24 cellular contexts compared by ENCODE assay signal in genomic region chr2:27177441-27178351, GRCh38. TPM values are rescaled to one million over a fixed set of nuclear protein-coding genes. Genes with fewer than 3 reads are reported as not detected.
DNase-seq lines count a peak whose midpoint lies in the region; ATAC-seq, FAIRE-seq and TF ChIP-seq lines count a peak whose summit lies in the region.
"Had no signal": no experiment of that assay in that cellular context is flagged by ENCODE, and none has a peak within 500 bp of the region (broad histone marks: within the 10 kb centered on the region; RNA-seq: fewer than 3 reads in every experiment).

No MANE protein-coding gene starts in this region.

- H3K4ac ChIP-seq in IMR-90 (ENCODE audit: low read depth, low read length) = no peak overlapping the region

- in situ Hi-C loops in IMR-90 (cut with MboI; ENCODE audit: low sequenced_read_pairs) = no loop called here
- in situ Hi-C loops in HepG2 (cut with HindIII; ENCODE audit: extremely low pct_ligation_motif_present, low pct_unique_long_range_greater_than_20kb) = no loop called here

- H2BK120ac ChIP-seq in IMR-90 (ENCODE audit: low read depth, low read length) = no peak overlapping the region

- TF ChIP-seq EP300 in HepG2 (IDR thresholded peaks at IDR 0.05; ENCODE audit: low read depth in 2 of 2, low read length in 2 of 2) (peak; percentile 71 to 98), HepG2 (CRISPR knock-in tag; IDR thresholded peaks at IDR 0.05; ENCODE audit: borderline replicate concordance) (peak; percentile 97)

- no peak overlapping the region for H3K27ac Mint-ChIP-seq in T-helper 17 cell

- H3K4me1 ChIP-seq in IMR-90 (ENCODE audit: control insufficient read depth, insufficient read depth, low read length) = peaks cover 7% of the 10 kb centered on the region
- peaks cover 100% of the 10 kb centered on the region for H3K4me1 ChIP-seq in HepG2 (ENCODE audit: insufficient read depth, low read length)
- no peaks in the 10 kb centered on the region for H3K4me1 ChIP-seq in small intestine (ENCODE audit: control insufficient read depth in 2 of 2, insufficient read depth in 1 of 2, low read depth in 1 of 2, low read length in 1 of 2)
- H3K4me1 ChIP-seq in MM.1S (ENCODE audit: low read length) = peaks cover 14% of the 10 kb centered on the region
- H3K4me1 ChIP-seq: BE2C had no signal

- H3K9me3 ChIP-seq in IMR-90 (ENCODE audit: control insufficient read depth, insufficient read depth, low read length) (no peaks in the 10 kb centered on the region), T-helper 17 cell (ENCODE audit: control insufficient read depth, low read length, poor library complexity, severe bottlenecking) (no peaks in the 10 kb centered on the region), HepG2 (ENCODE audit: low read length) (no peaks in the 10 kb centered on the region), small intestine (ENCODE audit: control insufficient read depth, low read depth) (no peaks in the 10 kb centered on the region), MM.1S (replicated peaks; ENCODE audit: insufficient read depth, low read length) (no peaks in the 10 kb centered on the region)
- H3K9me3 ChIP-seq: BE2C had no signal

- H3K4me2 ChIP-seq in IMR-90 (ENCODE audit: low read depth, low read length) = no peak overlapping the region
- peak overlapping the region; percentile 55 for H3K4me2 ChIP-seq in HepG2 (ENCODE audit: low read depth, low read length)
- no peak overlapping the region for H3K4me2 ChIP-seq in MM.1S (ENCODE audit: low read depth, low read length)

- peak overlapping the region; percentile 44; the same call in 1 of the 2 replicates for H2AK5ac ChIP-seq in IMR-90 (ENCODE audit: low read depth, low read length)

- dilution Hi-C loops in IMR-90 (cut with HindIII; ENCODE audit: low sequenced_read_pairs, unreplicated experiment) = no loop called here

- H3K79me1 ChIP-seq in IMR-90 (ENCODE audit: low read depth in 1 of 2, low read length in 2 of 2) = no peaks in the 10 kb centered on the region

- peaks cover 52% of the 10 kb centered on the region for H3K27me3 Mint-ChIP-seq in T-helper 17 cell

- H3K36me3 ChIP-seq in IMR-90 (ENCODE audit: control insufficient read depth, insufficient read depth, low read length) (no peaks in the 10 kb centered on the region), HepG2 (replicated peaks in 1 of 2; ENCODE audit: control insufficient read depth in 1 of 2, insufficient read depth in 2 of 2, low read length in 2 of 2) (no peaks in the 10 kb centered on the region; a peak in 1 of 5 replicates), small intestine (ENCODE audit: control insufficient read depth in 2 of 2, insufficient read depth in 2 of 2, low read length in 2 of 2) (no peaks in the 10 kb centered on the region), MM.1S (replicated peaks; ENCODE audit: insufficient read depth, low read length) (no peaks in the 10 kb centered on the region)
- H3K36me3 ChIP-seq: BE2C had no signal

- no peak overlapping the region for H2BK5ac ChIP-seq in IMR-90 (ENCODE audit: low read depth, low read length, poor library complexity, severe bottlenecking)

- H3K4me3 ChIP-seq in IMR-90 (ENCODE audit: insufficient read depth, low read depth, low read length) (no peak overlapping the region), HepG2 (replicated peaks in 1 of 3; ENCODE audit: insufficient read depth in 1 of 3, low read depth in 2 of 3, low read length in 3 of 3) (peak overlapping the region in 1 of 3 experiments; percentile 29; a peak in 1 of 6 replicates), small intestine (ENCODE audit: low read depth in 1 of 2, low read length in 2 of 2) (no peak overlapping the region), MM.1S (ENCODE audit: low read length) (no peak overlapping the region)
- H3K4me3 ChIP-seq: SK-N-MC had no signal

- ATAC-seq in IMR-90 (ENCODE audit: low read depth) (no peak), T-helper 17 cell (peak; percentile 41), HepG2 (peak; percentile 86), GM18873 (IDR thresholded peaks at IDR 0.05; ENCODE audit: low FRiP score, unreplicated experiment) (no peak)

- H3K27ac ChIP-seq in IMR-90 (ENCODE audit: insufficient read depth, low read length) (no peak overlapping the region), HepG2 (ENCODE audit: extremely low read length, insufficient read depth, low read length) (peak overlapping the region; percentile 94), small intestine (ENCODE audit: low read depth in 1 of 2, low read length in 1 of 2) (no peak overlapping the region), MM.1S (ENCODE audit: low read length) (no peak overlapping the region)
- H3K27ac ChIP-seq: HL-60, SK-N-MC had no signal

- intact Hi-C loops in IMR-90 (cut with micrococcal nuclease) = no loop called here
- intact Hi-C loops in HepG2 (cut with micrococcal nuclease; ENCODE audit: unreplicated experiment) = loop anchor here (1.0 kb wide), 1 partner anchor 79 kb away; no protein-coding TSS in a partner anchor

- no peak for TF ChIP-seq RAD21 in IMR-90 (IDR thresholded peaks at IDR 0.05; ENCODE audit: low read length)
- peak; percentile 37; the same call in 1 of the 2 replicates for TF ChIP-seq RAD21 in HepG2 (CRISPR knock-in tag; IDR thresholded peaks at IDR 0.05)

- no peaks in the 10 kb centered on the region for H3K36me3 Mint-ChIP-seq in T-helper 17 cell (ENCODE audit: low read depth)

- no peaks in the 10 kb centered on the region for H4K20me1 ChIP-seq in IMR-90 (ENCODE audit: insufficient read depth, low read length)
- H4K20me1 ChIP-seq in HepG2 (ENCODE audit: insufficient read depth, low read length) = no peaks in the 10 kb centered on the region
- no peaks in the 10 kb centered on the region for H4K20me1 ChIP-seq in MM.1S (ENCODE audit: insufficient read depth, low read length)

- H4K8ac ChIP-seq in IMR-90 (ENCODE audit: low read depth in 2 of 2, low read length in 2 of 2) = no peak overlapping the region

- H3K27me3 ChIP-seq in IMR-90 (ENCODE audit: control insufficient read depth, insufficient read depth, low read length) (peaks cover 32% of the 10 kb centered on the region), HepG2 (ENCODE audit: control insufficient read depth in 1 of 2, insufficient read depth in 2 of 2, low read length in 2 of 2) (no peaks in the 10 kb centered on the region), small intestine (ENCODE audit: control insufficient read depth in 2 of 2, insufficient read depth in 2 of 2, low read length in 2 of 2) (no peaks in the 10 kb centered on the region), MM.1S (replicated peaks; ENCODE audit: insufficient read depth, low read length) (no peaks in the 10 kb centered on the region)
- H3K27me3 ChIP-seq: BE2C had no signal

- H3F3A ChIP-seq in MM.1S (ENCODE audit: insufficient read depth, low read length) = no peaks in the 10 kb centered on the region

- TF ChIP-seq CTCF in IMR-90 (conservative IDR thresholded peaks at IDR 0.05; ENCODE audit: low read depth, low read length) = no peak
- TF ChIP-seq CTCF in HepG2 (CRISPR knock-in tag; IDR thresholded peaks at IDR 0.05) = no peak
- TF ChIP-seq CTCF in MM.1S (IDR thresholded peaks at IDR 0.05; ENCODE audit: low read length) = no peak

- TF ChIP-seq POLR2A in IMR-90 (IDR thresholded peaks at IDR 0.05; ENCODE audit: low read depth, low read length) (no peak), HepG2 (IDR thresholded peaks at IDR 0.05; ENCODE audit: insufficient read depth in 1 of 2, low read depth in 2 of 2, low read length in 2 of 2) (peak in 1 of 2 experiments; percentile 40; a peak in 1 of 4 replicates)

- no peak overlapping the region for H3K14ac ChIP-seq in IMR-90 (replicated peaks; ENCODE audit: low read depth, low read length)

- no peaks in the 10 kb centered on the region for H3K79me2 ChIP-seq in HepG2 (ENCODE audit: insufficient read depth, low read length)
- no peaks in the 10 kb centered on the region for H3K79me2 ChIP-seq in MM.1S (ENCODE audit: low read length)

- H3K9me1 ChIP-seq in IMR-90 (ENCODE audit: insufficient read depth, low read length) = peaks cover 7% of the 10 kb centered on the region; the same call in 1 of the 2 replicates

- H2AFZ ChIP-seq in IMR-90 (replicated peaks; ENCODE audit: low read length, poor library complexity) (no peak overlapping the region), HepG2 (ENCODE audit: low read length) (no peak overlapping the region), MM.1S (ENCODE audit: low read length) (no peak overlapping the region)

- DNase-seq in IMR-90 (no peak), T-helper 17 cell (no peak), HepG2 (ENCODE audit: low spot score) (peak; percentile 99), small intestine (peak; percentile 42), GF-D8 (lab: John Stamatoyannopoulos, UW) (no peak), MM.1S (no peak)
- DNase-seq in activated CD4-positive, alpha-beta T cell treated with anti-CD3 and anti-CD28 coated beads for 1 hour = no peak
- DNase-seq: BE2C, HCEC 1CT, Kasumi-1, MV-4-11, NCI-H1105, NCI-H1436 treated with DMSO at 0.1 percent for 48 hours, NCI-H187 treated with DMSO at 0.1 percent for 48 hours, NCI-H524, NCI-H82, SIG-M5 had no signal

- no peak overlapping the region for H4K5ac ChIP-seq in IMR-90 (ENCODE audit: low read depth, low read length)

- 89% methylated on average over 4 of the region's 15 CpGs; no CpG with 5 or more reads in 1 of the 2 experiments for WGBS in IMR-90 (ENCODE audit: extremely low coverage in 2 of 2, insufficient read length in 1 of 2), 2 experiments
- 6% methylated on average over 15 of the region's 15 CpGs for WGBS in HepG2 (ENCODE audit: low lambda C conversion rate)
- WGBS in small intestine, 3 donors = 21 to 62% (median 36%) methylated on average over 15 of the region's 15 CpGs

- H3K56ac ChIP-seq in IMR-90 (ENCODE audit: extremely low read depth, insufficient read depth, low read length) = no peak overlapping the region

- no peak overlapping the region for H3K4me3 Mint-ChIP-seq in T-helper 17 cell

- H3K9ac ChIP-seq in IMR-90 (ENCODE audit: low read depth, low read length) (no peak overlapping the region), HepG2 (ENCODE audit: insufficient read depth, low read depth, low read length) (peak overlapping the region; percentile 71), MM.1S (ENCODE audit: low read length) (no peak overlapping the region)

- no peak overlapping the region for H2AK9ac ChIP-seq in IMR-90 (replicated peaks; ENCODE audit: low read depth, low read length, poor library complexity)

- H3K4me1 Mint-ChIP-seq in T-helper 17 cell = peaks cover 2% of the 10 kb centered on the region

- H2BK20ac ChIP-seq in IMR-90 (ENCODE audit: low read depth, low read length) = no peak overlapping the region

- no peak overlapping the region for H2BK15ac ChIP-seq in IMR-90 (ENCODE audit: low read depth, low read length)

- H3K18ac ChIP-seq in IMR-90 (ENCODE audit: low read depth, low read length) = no peak overlapping the region

- H3K23ac ChIP-seq in IMR-90 (ENCODE audit: low read depth, low read length) = 0 out of 2 replicates have a peak overlapping the region, but pooled peaks have one; percentile 51

- POLR2A ChIA-PET in IMR-90 (lab: Charles Lee; ENCODE audit: unreplicated experiment) (no interaction called here), HepG2 (lab: Yijun Ruan, JAX) (interaction anchor here (0.7 to 3.8 kb wide), 14 partner anchors 8 to 105 kb away, joined by 3 to 19 read pairs (median 4); partner anchors contain the start of genes ABHD1, KHK and PREB)

- no peak overlapping the region for H4K91ac ChIP-seq in IMR-90 (ENCODE audit: insufficient read depth, low read depth, low read length)

- no peaks in the 10 kb centered on the region for H3K9me2 ChIP-seq in MM.1S (replicated peaks; ENCODE audit: insufficient read depth, low read length)

- no TSS peak for BruUV-seq in IMR-90 (replicated peaks; lab: Mats Ljungman, UMichigan)
- BruUV-seq in HepG2 (replicated peaks; lab: Mats Ljungman, UMichigan) = no TSS peak

- FAIRE-seq in HepG2 (lab: Jason Lieb, UNC) = peak; percentile 76
- no peak for FAIRE-seq in small intestine (lab: Jason Lieb, UNC)
- FAIRE-seq: D721Med, H1, RCC 7860 had no signal

- CTCF ChIA-PET in IMR-90 (lab: Yijun Ruan, JAX) = interaction anchor here (0.6 kb wide), 1 partner anchor 126 kb away, joined by 6 read pairs; no protein-coding TSS in a partner anchor
- CTCF ChIA-PET in HepG2 (lab: Yijun Ruan, JAX; ENCODE audit: low intra/inter-chr PET ratio, low total read pairs) = no interaction called here

RNA-seq across cellular contexts. Expression of gene TCF23, which starts 28.9 kb away (rescaled TPM):
- total RNA-seq in IMR-90 (2012; rRNA removed) = not detected in 2 replicates
- polyA plus RNA-seq in IMR-90 (2012; rRNA removed) = not detected in 2 replicates
- polyA plus RNA-seq in IMR-90 (2012; cell fraction: cytosol; rRNA removed) = not detected in 2 replicates
- not detected in 2 replicates for polyA plus RNA-seq in IMR-90 (2012; cell fraction: nucleus; rRNA removed; ENCODE audit: low replicate concordance)
- not detected for total RNA-seq in T-helper 17 cell
- 0.02 and 0.04 TPM in 2 replicates for total RNA-seq in HepG2 (2016; rRNA removed; fragmentation: Illumina TruSeq; extraction: Trizol)
- not detected in 2 replicates for total RNA-seq in HepG2 (2016; cell fraction: cytosol; rRNA removed; fragmentation: Illumina TruSeq; extraction: Trizol; ENCODE audit: low read depth)
- 0.15 TPM in 1 of 2 replicates, not detected in the other for total RNA-seq in HepG2 (2016; cell fraction: insoluble cytoplasmic fraction; rRNA removed; fragmentation: Illumina TruSeq; extraction: Trizol)
- not detected in 2 replicates for total RNA-seq in HepG2 (2016; cell fraction: membrane; rRNA removed; fragmentation: Illumina TruSeq; extraction: Trizol)
- not detected in 2 replicates for total RNA-seq in HepG2 (2016; cell fraction: nucleus; rRNA removed; fragmentation: Illumina TruSeq; extraction: Trizol)
- 1.4 TPM in 2 replicates for polyA plus RNA-seq in HepG2 (2011; rRNA removed)
- polyA plus RNA-seq in HepG2 (2011; cell fraction: cytosol; rRNA removed) = 0.98 and 1.1 TPM in 2 replicates
- 1.7 and 2.0 TPM in 2 replicates for polyA plus RNA-seq in HepG2 (2011; cell fraction: nucleus; rRNA removed)
- polyA plus RNA-seq in HepG2 (2012) = 0.80 and 1.5 TPM in 2 replicates
- polyA plus RNA-seq in HepG2 (2016; cell fraction: cytosol; fragmentation: Illumina TruSeq; extraction: Trizol; ENCODE audit: low read depth) = not detected in 2 replicates
- polyA plus RNA-seq in HepG2 (2016; cell fraction: insoluble cytoplasmic fraction; fragmentation: Illumina TruSeq; extraction: Trizol; ENCODE audit: low read depth) = not detected in 2 replicates
- not detected in 2 replicates for polyA plus RNA-seq in HepG2 (2016; cell fraction: membrane; fragmentation: Illumina TruSeq; extraction: Trizol; ENCODE audit: low read depth)
- polyA plus RNA-seq in HepG2 (2016; cell fraction: nucleus; fragmentation: Illumina TruSeq; extraction: Trizol; ENCODE audit: insufficient read depth, low read depth) = 0.12 TPM in 1 of 2 replicates, not detected in the other
- 1.3 TPM in 1 of 2 replicates, not detected in the other for polyA minus RNA-seq in HepG2 (2011; rRNA and poly(A)+ RNA removed; ENCODE audit: low replicate concordance)
- 0.49 and 0.70 TPM in 2 replicates for polyA minus RNA-seq in HepG2 (2011; cell fraction: cytosol; rRNA and poly(A)+ RNA removed)
- 0.52 and 0.62 TPM in 2 replicates for polyA minus RNA-seq in HepG2 (2011; cell fraction: nucleus; rRNA and poly(A)+ RNA removed)
- under 1 TPM in 1 of 3 donors, not detected in 2; 0.03 TPM for polyA plus RNA-seq in small intestine
- total RNA-seq: H1, M059J had no signal

RNA-seq across cellular contexts. Expression of gene ATRAID, which starts 34.1 kb away (rescaled TPM):
- 138 and 144 TPM in 2 replicates for total RNA-seq in IMR-90 (2012; rRNA removed)
- polyA plus RNA-seq in IMR-90 (2012; rRNA removed) = 165 and 173 TPM in 2 replicates
- polyA plus RNA-seq in IMR-90 (2012; cell fraction: cytosol; rRNA removed) = 185 and 186 TPM in 2 replicates
- 48.3 and 110 TPM in 2 replicates for polyA plus RNA-seq in IMR-90 (2012; cell fraction: nucleus; rRNA removed; ENCODE audit: low replicate concordance)
- total RNA-seq in T-helper 17 cell = 10 to 100 TPM; 59.7 to 76.8 TPM
- 130 and 207 TPM in 2 replicates for total RNA-seq in HepG2 (2016; rRNA removed; fragmentation: Illumina TruSeq; extraction: Trizol)
- 237 and 301 TPM in 2 replicates for total RNA-seq in HepG2 (2016; cell fraction: cytosol; rRNA removed; fragmentation: Illumina TruSeq; extraction: Trizol; ENCODE audit: low read depth)
- 124 and 208 TPM in 2 replicates for total RNA-seq in HepG2 (2016; cell fraction: insoluble cytoplasmic fraction; rRNA removed; fragmentation: Illumina TruSeq; extraction: Trizol)
- 240 and 276 TPM in 2 replicates for total RNA-seq in HepG2 (2016; cell fraction: membrane; rRNA removed; fragmentation: Illumina TruSeq; extraction: Trizol)
- total RNA-seq in HepG2 (2016; cell fraction: nucleus; rRNA removed; fragmentation: Illumina TruSeq; extraction: Trizol) = 132 and 154 TPM in 2 replicates
- 280 and 382 TPM in 2 replicates for polyA plus RNA-seq in HepG2 (2011; rRNA removed)
- polyA plus RNA-seq in HepG2 (2011; cell fraction: cytosol; rRNA removed) = 388 and 397 TPM in 2 replicates
- polyA plus RNA-seq in HepG2 (2011; cell fraction: nucleus; rRNA removed) = 165 and 172 TPM in 2 replicates
- 120 and 153 TPM in 2 replicates for polyA plus RNA-seq in HepG2 (2012)
- 273 and 357 TPM in 2 replicates for polyA plus RNA-seq in HepG2 (2016; cell fraction: cytosol; fragmentation: Illumina TruSeq; extraction: Trizol; ENCODE audit: low read depth)
- polyA plus RNA-seq in HepG2 (2016; cell fraction: insoluble cytoplasmic fraction; fragmentation: Illumina TruSeq; extraction: Trizol; ENCODE audit: low read depth) = 125 and 139 TPM in 2 replicates
- 241 and 285 TPM in 2 replicates for polyA plus RNA-seq in HepG2 (2016; cell fraction: membrane; fragmentation: Illumina TruSeq; extraction: Trizol; ENCODE audit: low read depth)
- polyA plus RNA-seq in HepG2 (2016; cell fraction: nucleus; fragmentation: Illumina TruSeq; extraction: Trizol; ENCODE audit: insufficient read depth, low read depth) = 232 and 249 TPM in 2 replicates
- 164 and 175 TPM in 2 replicates for polyA minus RNA-seq in HepG2 (2011; rRNA and poly(A)+ RNA removed; ENCODE audit: low replicate concordance)
- 98.3 and 110 TPM in 2 replicates for polyA minus RNA-seq in HepG2 (2011; cell fraction: cytosol; rRNA and poly(A)+ RNA removed)
- polyA minus RNA-seq in HepG2 (2011; cell fraction: nucleus; rRNA and poly(A)+ RNA removed) = 161 and 181 TPM in 2 replicates
- polyA plus RNA-seq in small intestine = 100 to 1,000 TPM in 1 of 3 donors, 10 to 100 TPM in 2; 89.2 to 122 (median 96.6) TPM

RNA-seq across cellular contexts. Expression of gene SLC5A6, which starts 34.4 kb away (rescaled TPM):
- total RNA-seq in IMR-90 (2012; rRNA removed) (34.2 and 38.6 TPM in 2 replicates), T-helper 17 cell (100 to 1,000 TPM; 147 to 190 TPM), HepG2 (2016; rRNA removed; fragmentation: Illumina TruSeq; extraction: Trizol) (73.9 and 135 TPM in 2 replicates)
- polyA plus RNA-seq in IMR-90 (2012; rRNA removed) (28.8 and 30.6 TPM in 2 replicates), HepG2 (2011; rRNA removed) (417 and 462 TPM in 2 replicates), small intestine (10 to 100 TPM in 2 of 3 donors, 1 to 10 TPM in 1; 9.5 to 36.3 (median 14.1) TPM)
- 17.7 and 19.8 TPM in 2 replicates for polyA plus RNA-seq in IMR-90 (2012; cell fraction: cytosol; rRNA removed)
- polyA plus RNA-seq in IMR-90 (2012; cell fraction: nucleus; rRNA removed; ENCODE audit: low replicate concordance) = 93.0 and 136 TPM in 2 replicates
- 30.4 and 34.3 TPM in 2 replicates for total RNA-seq in HepG2 (2016; cell fraction: cytosol; rRNA removed; fragmentation: Illumina TruSeq; extraction: Trizol; ENCODE audit: low read depth)
- 73.5 and 136 TPM in 2 replicates for total RNA-seq in HepG2 (2016; cell fraction: insoluble cytoplasmic fraction; rRNA removed; fragmentation: Illumina TruSeq; extraction: Trizol)
- 79.1 and 85.5 TPM in 2 replicates for total RNA-seq in HepG2 (2016; cell fraction: membrane; rRNA removed; fragmentation: Illumina TruSeq; extraction: Trizol)
- total RNA-seq in HepG2 (2016; cell fraction: nucleus; rRNA removed; fragmentation: Illumina TruSeq; extraction: Trizol) = 134 and 158 TPM in 2 replicates
- 356 and 373 TPM in 2 replicates for polyA plus RNA-seq in HepG2 (2011; cell fraction: cytosol; rRNA removed)
- 1,568 and 1,774 TPM in 2 replicates for polyA plus RNA-seq in HepG2 (2011; cell fraction: nucleus; rRNA removed)
- polyA plus RNA-seq in HepG2 (2012) = 192 and 216 TPM in 2 replicates
- 27.4 and 30.4 TPM in 2 replicates for polyA plus RNA-seq in HepG2 (2016; cell fraction: cytosol; fragmentation: Illumina TruSeq; extraction: Trizol; ENCODE audit: low read depth)
- polyA plus RNA-seq in HepG2 (2016; cell fraction: insoluble cytoplasmic fraction; fragmentation: Illumina TruSeq; extraction: Trizol; ENCODE audit: low read depth) = 63.2 and 70.8 TPM in 2 replicates
- polyA plus RNA-seq in HepG2 (2016; cell fraction: membrane; fragmentation: Illumina TruSeq; extraction: Trizol; ENCODE audit: low read depth) = 56.1 and 58.9 TPM in 2 replicates
- polyA plus RNA-seq in HepG2 (2016; cell fraction: nucleus; fragmentation: Illumina TruSeq; extraction: Trizol; ENCODE audit: insufficient read depth, low read depth) = 255 and 265 TPM in 2 replicates
- polyA minus RNA-seq in HepG2 (2011; rRNA and poly(A)+ RNA removed; ENCODE audit: low replicate concordance) = 193 and 937 TPM in 2 replicates
- polyA minus RNA-seq in HepG2 (2011; cell fraction: cytosol; rRNA and poly(A)+ RNA removed) = 155 and 193 TPM in 2 replicates
- polyA minus RNA-seq in HepG2 (2011; cell fraction: nucleus; rRNA and poly(A)+ RNA removed) = 359 and 416 TPM in 2 replicates

RNA-seq across cellular contexts. Expression of gene PRR30, which starts 38.5 kb away (rescaled TPM):
- total RNA-seq in IMR-90 (2012; rRNA removed) (not detected in 2 replicates), T-helper 17 cell (not detected), HepG2 (2016; rRNA removed; fragmentation: Illumina TruSeq; extraction: Trizol) (not detected in 2 replicates)
- polyA plus RNA-seq in IMR-90 (2012; rRNA removed) (not detected in 2 replicates), HepG2 (2011; rRNA removed) (not detected in 2 replicates), small intestine (not detected)
- not detected in 2 replicates for polyA plus RNA-seq in IMR-90 (2012; cell fraction: cytosol; rRNA removed)
- not detected in 2 replicates for polyA plus RNA-seq in IMR-90 (2012; cell fraction: nucleus; rRNA removed; ENCODE audit: low replicate concordance)
- not detected in 2 replicates for total RNA-seq in HepG2 (2016; cell fraction: cytosol; rRNA removed; fragmentation: Illumina TruSeq; extraction: Trizol; ENCODE audit: low read depth)
- not detected in 2 replicates for total RNA-seq in HepG2 (2016; cell fraction: insoluble cytoplasmic fraction; rRNA removed; fragmentation: Illumina TruSeq; extraction: Trizol)
- not detected in 2 replicates for total RNA-seq in HepG2 (2016; cell fraction: membrane; rRNA removed; fragmentation: Illumina TruSeq; extraction: Trizol)
- total RNA-seq in HepG2 (2016; cell fraction: nucleus; rRNA removed; fragmentation: Illumina TruSeq; extraction: Trizol) = not detected in 2 replicates
- not detected in 2 replicates for polyA plus RNA-seq in HepG2 (2011; cell fraction: cytosol; rRNA removed)
- polyA plus RNA-seq in HepG2 (2011; cell fraction: nucleus; rRNA removed) = not detected in 2 replicates
- not detected in 2 replicates for polyA plus RNA-seq in HepG2 (2012)
- polyA plus RNA-seq in HepG2 (2016; cell fraction: cytosol; fragmentation: Illumina TruSeq; extraction: Trizol; ENCODE audit: low read depth) = not detected in 2 replicates
- not detected in 2 replicates for polyA plus RNA-seq in HepG2 (2016; cell fraction: insoluble cytoplasmic fraction; fragmentation: Illumina TruSeq; extraction: Trizol; ENCODE audit: low read depth)
- polyA plus RNA-seq in HepG2 (2016; cell fraction: membrane; fragmentation: Illumina TruSeq; extraction: Trizol; ENCODE audit: low read depth) = not detected in 2 replicates
- not detected in 2 replicates for polyA plus RNA-seq in HepG2 (2016; cell fraction: nucleus; fragmentation: Illumina TruSeq; extraction: Trizol; ENCODE audit: insufficient read depth, low read depth)
- polyA minus RNA-seq in HepG2 (2011; rRNA and poly(A)+ RNA removed; ENCODE audit: low replicate concordance) = not detected in 2 replicates
- not detected in 2 replicates for polyA minus RNA-seq in HepG2 (2011; cell fraction: cytosol; rRNA and poly(A)+ RNA removed)
- polyA minus RNA-seq in HepG2 (2011; cell fraction: nucleus; rRNA and poly(A)+ RNA removed) = not detected in 2 replicates
- total RNA-seq: H1, M059J had no signal
- polyA plus RNA-seq: H1 had no signal

RNA-seq across cellular contexts. Expression of gene CAD, which starts 39.5 kb away (rescaled TPM):
- 12.9 and 17.8 TPM in 2 replicates for total RNA-seq in IMR-90 (2012; rRNA removed)
- polyA plus RNA-seq in IMR-90 (2012; rRNA removed) = 38.7 and 45.8 TPM in 2 replicates
- 25.9 and 29.2 TPM in 2 replicates for polyA plus RNA-seq in IMR-90 (2012; cell fraction: cytosol; rRNA removed)
- polyA plus RNA-seq in IMR-90 (2012; cell fraction: nucleus; rRNA removed; ENCODE audit: low replicate concordance) = 67.5 and 184 TPM in 2 replicates
- 10 to 100 TPM; 27.2 to 30.0 TPM for total RNA-seq in T-helper 17 cell
- 21.5 and 21.7 TPM in 2 replicates for total RNA-seq in HepG2 (2016; rRNA removed; fragmentation: Illumina TruSeq; extraction: Trizol)
- total RNA-seq in HepG2 (2016; cell fraction: cytosol; rRNA removed; fragmentation: Illumina TruSeq; extraction: Trizol; ENCODE audit: low read depth) = 10.8 and 11.1 TPM in 2 replicates
- 16.3 and 22.5 TPM in 2 replicates for total RNA-seq in HepG2 (2016; cell fraction: insoluble cytoplasmic fraction; rRNA removed; fragmentation: Illumina TruSeq; extraction: Trizol)
- total RNA-seq in HepG2 (2016; cell fraction: membrane; rRNA removed; fragmentation: Illumina TruSeq; extraction: Trizol) = 11.0 and 11.4 TPM in 2 replicates
- 33.1 and 40.6 TPM in 2 replicates for total RNA-seq in HepG2 (2016; cell fraction: nucleus; rRNA removed; fragmentation: Illumina TruSeq; extraction: Trizol)
- polyA plus RNA-seq in HepG2 (2011; rRNA removed) = 37.0 and 43.1 TPM in 2 replicates
- polyA plus RNA-seq in HepG2 (2011; cell fraction: cytosol; rRNA removed) = 15.7 and 25.3 TPM in 2 replicates
- polyA plus RNA-seq in HepG2 (2011; cell fraction: nucleus; rRNA removed) = 233 and 267 TPM in 2 replicates
- polyA plus RNA-seq in HepG2 (2012) = 31.5 and 37.5 TPM in 2 replicates
- 5.5 and 5.9 TPM in 2 replicates for polyA plus RNA-seq in HepG2 (2016; cell fraction: cytosol; fragmentation: Illumina TruSeq; extraction: Trizol; ENCODE audit: low read depth)
- polyA plus RNA-seq in HepG2 (2016; cell fraction: insoluble cytoplasmic fraction; fragmentation: Illumina TruSeq; extraction: Trizol; ENCODE audit: low read depth) = 19.5 and 31.5 TPM in 2 replicates
- 11.5 and 14.8 TPM in 2 replicates for polyA plus RNA-seq in HepG2 (2016; cell fraction: membrane; fragmentation: Illumina TruSeq; extraction: Trizol; ENCODE audit: low read depth)
- 63.8 and 69.6 TPM in 2 replicates for polyA plus RNA-seq in HepG2 (2016; cell fraction: nucleus; fragmentation: Illumina TruSeq; extraction: Trizol; ENCODE audit: insufficient read depth, low read depth)
- polyA minus RNA-seq in HepG2 (2011; rRNA and poly(A)+ RNA removed; ENCODE audit: low replicate concordance) = 159 and 251 TPM in 2 replicates
- polyA minus RNA-seq in HepG2 (2011; cell fraction: cytosol; rRNA and poly(A)+ RNA removed) = 44.5 and 51.3 TPM in 2 replicates
- 140 and 150 TPM in 2 replicates for polyA minus RNA-seq in HepG2 (2011; cell fraction: nucleus; rRNA and poly(A)+ RNA removed)
- 10 to 100 TPM in 1 of 3 donors, 1 to 10 TPM in 2; 8.6 to 20.9 (median 9.6) TPM for polyA plus RNA-seq in small intestine

Comparison
In these comparisons a context has a peak if more than half of its experiments do, and no peak if none do; other contexts are left out.
1. ATAC-seq: peak in T-helper 17 cell (single experiment) and HepG2 (single experiment); none in IMR-90 (single experiment) and GM18873 (single experiment).
2. DNase-seq: peak in HepG2 (single experiment) and small intestine (single experiment); none in IMR-90 (single experiment), T-helper 17 cell (0 of 3), GF-D8 (single experiment), activated CD4-positive, alpha-beta T cell treated with anti-CD3 and anti-CD28 coated beads for 1 hour (single experiment) and MM.1S (single experiment).